ENCODE assay signal across 1 cellular context in genomic region chr11:63767415-63768231, GRCh38.
A peak's percentile ranks its signal among the peaks of the same experiment; 100 is the strongest.
TF ChIP-seq lines count a peak whose summit lies in the region.

No MANE protein-coding gene starts in this region.

TF ChIP-seq in K562, 482 proteins besides CTCF, POLR2A, EP300 and RAD21 (continued from another document):
- TF ChIP-seq ZBTB40 (IDR thresholded peaks at IDR 0.05) (0 out of 2 replicates have a peak, but pooled peaks have one; percentile 33), ZBTB40 (CRISPR knock-in tag; IDR thresholded peaks at IDR 0.05) (no peak), MAZ (CRISPR knock-in tag; conservative IDR thresholded peaks at IDR 0.05 in 1 of 2, IDR thresholded peaks at IDR 0.05 in 1 of 2) (peak in 1 of 2 experiments; percentile 39; a peak in 1 of 4 replicates), FOXJ2 (tag; IDR thresholded peaks at IDR 0.05) (no peak), RCOR1 (IDR thresholded peaks at IDR 0.05; ENCODE audit: borderline replicate concordance in 1 of 2, low read depth in 2 of 2, low read length in 2 of 2) (no peak), BMI1 (IDR thresholded peaks at IDR 0.05; ENCODE audit: low read length) (no peak)
- TF ChIP-seq, protein P1, sequence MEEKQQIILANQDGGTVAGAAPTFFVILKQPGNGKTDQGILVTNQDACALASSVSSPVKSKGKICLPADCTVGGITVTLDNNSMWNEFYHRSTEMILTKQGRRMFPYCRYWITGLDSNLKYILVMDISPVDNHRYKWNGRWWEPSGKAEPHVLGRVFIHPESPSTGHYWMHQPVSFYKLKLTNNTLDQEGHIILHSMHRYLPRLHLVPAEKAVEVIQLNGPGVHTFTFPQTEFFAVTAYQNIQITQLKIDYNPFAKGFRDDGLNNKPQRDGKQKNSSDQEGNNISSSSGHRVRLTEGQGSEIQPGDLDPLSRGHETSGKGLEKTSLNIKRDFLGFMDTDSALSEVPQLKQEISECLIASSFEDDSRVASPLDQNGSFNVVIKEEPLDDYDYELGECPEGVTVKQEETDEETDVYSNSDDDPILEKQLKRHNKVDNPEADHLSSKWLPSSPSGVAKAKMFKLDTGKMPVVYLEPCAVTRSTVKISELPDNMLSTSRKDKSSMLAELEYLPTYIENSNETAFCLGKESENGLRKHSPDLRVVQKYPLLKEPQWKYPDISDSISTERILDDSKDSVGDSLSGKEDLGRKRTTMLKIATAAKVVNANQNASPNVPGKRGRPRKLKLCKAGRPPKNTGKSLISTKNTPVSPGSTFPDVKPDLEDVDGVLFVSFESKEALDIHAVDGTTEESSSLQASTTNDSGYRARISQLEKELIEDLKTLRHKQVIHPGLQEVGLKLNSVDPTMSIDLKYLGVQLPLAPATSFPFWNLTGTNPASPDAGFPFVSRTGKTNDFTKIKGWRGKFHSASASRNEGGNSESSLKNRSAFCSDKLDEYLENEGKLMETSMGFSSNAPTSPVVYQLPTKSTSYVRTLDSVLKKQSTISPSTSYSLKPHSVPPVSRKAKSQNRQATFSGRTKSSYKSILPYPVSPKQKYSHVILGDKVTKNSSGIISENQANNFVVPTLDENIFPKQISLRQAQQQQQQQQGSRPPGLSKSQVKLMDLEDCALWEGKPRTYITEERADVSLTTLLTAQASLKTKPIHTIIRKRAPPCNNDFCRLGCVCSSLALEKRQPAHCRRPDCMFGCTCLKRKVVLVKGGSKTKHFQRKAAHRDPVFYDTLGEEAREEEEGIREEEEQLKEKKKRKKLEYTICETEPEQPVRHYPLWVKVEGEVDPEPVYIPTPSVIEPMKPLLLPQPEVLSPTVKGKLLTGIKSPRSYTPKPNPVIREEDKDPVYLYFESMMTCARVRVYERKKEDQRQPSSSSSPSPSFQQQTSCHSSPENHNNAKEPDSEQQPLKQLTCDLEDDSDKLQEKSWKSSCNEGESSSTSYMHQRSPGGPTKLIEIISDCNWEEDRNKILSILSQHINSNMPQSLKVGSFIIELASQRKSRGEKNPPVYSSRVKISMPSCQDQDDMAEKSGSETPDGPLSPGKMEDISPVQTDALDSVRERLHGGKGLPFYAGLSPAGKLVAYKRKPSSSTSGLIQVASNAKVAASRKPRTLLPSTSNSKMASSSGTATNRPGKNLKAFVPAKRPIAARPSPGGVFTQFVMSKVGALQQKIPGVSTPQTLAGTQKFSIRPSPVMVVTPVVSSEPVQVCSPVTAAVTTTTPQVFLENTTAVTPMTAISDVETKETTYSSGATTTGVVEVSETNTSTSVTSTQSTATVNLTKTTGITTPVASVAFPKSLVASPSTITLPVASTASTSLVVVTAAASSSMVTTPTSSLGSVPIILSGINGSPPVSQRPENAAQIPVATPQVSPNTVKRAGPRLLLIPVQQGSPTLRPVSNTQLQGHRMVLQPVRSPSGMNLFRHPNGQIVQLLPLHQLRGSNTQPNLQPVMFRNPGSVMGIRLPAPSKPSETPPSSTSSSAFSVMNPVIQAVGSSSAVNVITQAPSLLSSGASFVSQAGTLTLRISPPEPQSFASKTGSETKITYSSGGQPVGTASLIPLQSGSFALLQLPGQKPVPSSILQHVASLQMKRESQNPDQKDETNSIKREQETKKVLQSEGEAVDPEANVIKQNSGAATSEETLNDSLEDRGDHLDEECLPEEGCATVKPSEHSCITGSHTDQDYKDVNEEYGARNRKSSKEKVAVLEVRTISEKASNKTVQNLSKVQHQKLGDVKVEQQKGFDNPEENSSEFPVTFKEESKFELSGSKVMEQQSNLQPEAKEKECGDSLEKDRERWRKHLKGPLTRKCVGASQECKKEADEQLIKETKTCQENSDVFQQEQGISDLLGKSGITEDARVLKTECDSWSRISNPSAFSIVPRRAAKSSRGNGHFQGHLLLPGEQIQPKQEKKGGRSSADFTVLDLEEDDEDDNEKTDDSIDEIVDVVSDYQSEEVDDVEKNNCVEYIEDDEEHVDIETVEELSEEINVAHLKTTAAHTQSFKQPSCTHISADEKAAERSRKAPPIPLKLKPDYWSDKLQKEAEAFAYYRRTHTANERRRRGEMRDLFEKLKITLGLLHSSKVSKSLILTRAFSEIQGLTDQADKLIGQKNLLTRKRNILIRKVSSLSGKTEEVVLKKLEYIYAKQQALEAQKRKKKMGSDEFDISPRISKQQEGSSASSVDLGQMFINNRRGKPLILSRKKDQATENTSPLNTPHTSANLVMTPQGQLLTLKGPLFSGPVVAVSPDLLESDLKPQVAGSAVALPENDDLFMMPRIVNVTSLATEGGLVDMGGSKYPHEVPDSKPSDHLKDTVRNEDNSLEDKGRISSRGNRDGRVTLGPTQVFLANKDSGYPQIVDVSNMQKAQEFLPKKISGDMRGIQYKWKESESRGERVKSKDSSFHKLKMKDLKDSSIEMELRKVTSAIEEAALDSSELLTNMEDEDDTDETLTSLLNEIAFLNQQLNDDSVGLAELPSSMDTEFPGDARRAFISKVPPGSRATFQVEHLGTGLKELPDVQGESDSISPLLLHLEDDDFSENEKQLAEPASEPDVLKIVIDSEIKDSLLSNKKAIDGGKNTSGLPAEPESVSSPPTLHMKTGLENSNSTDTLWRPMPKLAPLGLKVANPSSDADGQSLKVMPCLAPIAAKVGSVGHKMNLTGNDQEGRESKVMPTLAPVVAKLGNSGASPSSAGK (IDR thresholded peaks at IDR 0.05) = no peak
